11 cellular contexts compared by ENCODE assay signal in the genomic region with DNA sequence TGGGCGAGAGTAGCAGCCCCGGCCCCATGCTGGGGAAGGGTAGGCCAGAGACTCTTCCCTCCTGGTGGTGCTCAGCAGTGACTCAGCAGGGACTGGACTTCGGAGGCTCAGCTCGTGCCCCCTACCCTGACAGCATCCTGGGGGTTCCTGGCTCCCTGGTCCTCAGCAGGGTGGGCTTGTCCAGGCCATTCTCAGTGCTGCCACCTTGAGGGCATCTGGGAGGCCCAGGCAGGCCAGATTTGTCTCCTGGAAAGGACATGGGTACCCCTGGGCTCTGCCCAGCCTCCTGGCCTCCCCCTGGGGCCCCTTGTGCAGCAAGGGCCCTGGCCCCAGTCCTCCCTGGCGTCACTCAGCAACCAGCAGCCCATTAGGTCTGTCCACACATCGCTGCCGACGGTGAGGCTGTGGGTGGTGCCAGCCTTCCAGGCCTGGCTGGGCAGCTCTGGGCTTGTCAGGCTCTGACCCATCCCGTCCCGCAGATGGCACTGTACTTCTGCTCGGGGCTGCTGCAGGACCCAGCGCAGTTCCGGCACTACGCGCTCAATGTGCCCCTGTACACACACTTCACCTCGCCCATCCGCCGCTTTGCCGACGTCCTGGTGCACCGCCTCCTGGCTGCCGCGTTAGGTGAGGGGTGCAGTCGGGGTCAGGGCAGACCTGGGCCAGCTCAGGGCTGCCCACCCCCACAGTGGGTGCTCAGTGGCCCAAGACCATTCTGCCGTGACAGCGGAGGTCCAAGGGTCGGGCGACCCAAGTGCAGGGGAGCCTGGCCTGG. TPM values are rescaled to one million over a fixed set of nuclear protein-coding genes. Genes with fewer than 3 reads are reported as not detected.
DNase-seq lines count a peak whose midpoint lies in the region; ATAC-seq, FAIRE-seq and TF ChIP-seq lines count a peak whose summit lies in the region.
"Had no signal": no experiment of that assay in that cellular context is flagged by ENCODE, and none has a peak within 500 bp of the region (broad histone marks: within the 10 kb centered on the region; RNA-seq: fewer than 3 reads in every experiment).

No MANE protein-coding gene starts in this region.

- no peaks in the 10 kb centered on the region for H3K4me1 Mint-ChIP-seq in natural killer cell

- DNase-seq in EL, result peak; percentile 13
- peak; percentile 56 for DNase-seq in HuH-7 (ENCODE audit: low spot score)
- DNase-seq in choroid plexus epithelial cell (ENCODE audit: low read depth), result peak; percentile 34
- peak; percentile 12 for DNase-seq in natural killer cell
- DNase-seq in small intestine, result no peak
- DNase-seq in GM12891 (ENCODE audit: insufficient read length, low spot score), result no peak
- DNase-seq in stimulated activated CD8-positive, alpha-beta memory T cell treated with anti-CD3 and anti-CD28 coated beads, Interleukin-4, amount 100 ng/mL, for 48 hours, result no peak
- no peak for DNase-seq in DMS79 treated with DMSO at 0.1 percent for 48 hours (lab: John Stamatoyannopoulos, UW)
- DNase-seq: amniotic stem cell had no signal

- FAIRE-seq in small intestine (lab: Jason Lieb, UNC) (no peak), GM12891 (lab: Jason Lieb, UNC) (no peak)

- H3K4me3 ChIP-seq in choroid plexus epithelial cell (ENCODE audit: low read depth, low read length), result no peak overlapping the region
- H3K4me3 ChIP-seq in small intestine (ENCODE audit: low read depth in 1 of 2, low read length in 2 of 2), result no peak overlapping the region
- H3K4me3 ChIP-seq: SJCRH30 had no signal

- no peaks in the 10 kb centered on the region for H3K36me3 Mint-ChIP-seq in natural killer cell

- intact Hi-C loops in natural killer cell (cut with micrococcal nuclease), result no loop called here

- H3K27ac Mint-ChIP-seq in natural killer cell, result no peak overlapping the region

- H3K27me3 ChIP-seq in small intestine (ENCODE audit: control insufficient read depth in 2 of 2, insufficient read depth in 2 of 2, low read length in 2 of 2), result no peaks in the 10 kb centered on the region
- H3K27me3 ChIP-seq: SJCRH30 had no signal

- no peaks in the 10 kb centered on the region for H3K27me3 Mint-ChIP-seq in natural killer cell (ENCODE audit: low read depth in 2 of 2)

- no peaks in the 10 kb centered on the region for H3K36me3 ChIP-seq in small intestine (ENCODE audit: control insufficient read depth in 2 of 2, insufficient read depth in 2 of 2, low read length in 2 of 2)
- H3K36me3 ChIP-seq: SJCRH30 had no signal

- no peak for ATAC-seq in natural killer cell

- no peak for TF ChIP-seq POLR2A in GM12891 (IDR thresholded peaks at IDR 0.05; ENCODE audit: low read depth, low read length)

- H3K4me1 ChIP-seq in small intestine (ENCODE audit: control insufficient read depth in 2 of 2, insufficient read depth in 1 of 2, low read depth in 1 of 2, low read length in 1 of 2), result no peaks in the 10 kb centered on the region
- H3K4me1 ChIP-seq: SJCRH30 had no signal

- H3K4me3 Mint-ChIP-seq in natural killer cell, result no peak overlapping the region

- no peaks in the 10 kb centered on the region for H3K9me3 Mint-ChIP-seq in natural killer cell

- WGBS in small intestine, 3 donors, result 94 to 95% (median 95%) methylated on average over 26 to 28 of the region's 28 CpGs

- H3K27ac ChIP-seq in small intestine (ENCODE audit: low read depth in 1 of 2, low read length in 1 of 2), result no peak overlapping the region
- H3K27ac ChIP-seq: SJCRH30 had no signal

- no peaks in the 10 kb centered on the region for H3K9me3 ChIP-seq in small intestine (ENCODE audit: control insufficient read depth, low read depth)
- H3K9me3 ChIP-seq: SJCRH30 had no signal

- peak; percentile 77 for TF ChIP-seq CTCF in choroid plexus epithelial cell (conservative IDR thresholded peaks at IDR 0.05; ENCODE audit: low read depth, low read length)
- TF ChIP-seq CTCF in natural killer cell (IDR thresholded peaks at IDR 0.05), result no peak

TF ChIP-seq in GM12891, 5 proteins besides CTCF, POLR2A, EP300 and RAD21:
- TF ChIP-seq TAF1 (IDR thresholded peaks at IDR 0.05; ENCODE audit: low read depth, low read length) (no peak), PAX5 (IDR thresholded peaks at IDR 0.05; ENCODE audit: insufficient read depth, low read length, severe bottlenecking) (no peak), POLR2AphosphoS5 (IDR thresholded peaks at IDR 0.05; ENCODE audit: low read depth, low read length) (no peak), POU2F2 (IDR thresholded peaks at IDR 0.05; ENCODE audit: low read depth, low read length) (no peak), SPI1 (IDR thresholded peaks at IDR 0.05; ENCODE audit: low read depth, low read length) (no peak)

RNA-seq across cellular contexts. Expression of a gene that starts 45.0 kb away (rescaled TPM):
- under 1 TPM in 1 of 3 donors, not detected in 2; 0.30 TPM for total RNA-seq in natural killer cell
- polyA plus RNA-seq in small intestine, result not detected
- 0.04 TPM for polyA plus RNA-seq in GM12891 (2012; ENCODE audit: low read depth, missing spikeins)
- total RNA-seq: HT1080, SJCRH30 had no signal

Comparison
In these comparisons a context has a peak if more than half of its experiments do, and no peak if none do; other contexts are left out.
1. DNase-seq: peak in EL (single experiment), HuH-7 (single experiment), choroid plexus epithelial cell (single experiment) and natural killer cell (single experiment); none in small intestine (single experiment), GM12891 (single experiment), stimulated activated CD8-positive, alpha-beta memory T cell treated with anti-CD3 and anti-CD28 coated beads, Interleukin-4, amount 100 ng/mL, for 48 hours (single experiment) and DMS79 treated with DMSO at 0.1 percent for 48 hours (single experiment).